Comparison of ENCODE assay signal across 8 cellular contexts in the genomic region with DNA sequence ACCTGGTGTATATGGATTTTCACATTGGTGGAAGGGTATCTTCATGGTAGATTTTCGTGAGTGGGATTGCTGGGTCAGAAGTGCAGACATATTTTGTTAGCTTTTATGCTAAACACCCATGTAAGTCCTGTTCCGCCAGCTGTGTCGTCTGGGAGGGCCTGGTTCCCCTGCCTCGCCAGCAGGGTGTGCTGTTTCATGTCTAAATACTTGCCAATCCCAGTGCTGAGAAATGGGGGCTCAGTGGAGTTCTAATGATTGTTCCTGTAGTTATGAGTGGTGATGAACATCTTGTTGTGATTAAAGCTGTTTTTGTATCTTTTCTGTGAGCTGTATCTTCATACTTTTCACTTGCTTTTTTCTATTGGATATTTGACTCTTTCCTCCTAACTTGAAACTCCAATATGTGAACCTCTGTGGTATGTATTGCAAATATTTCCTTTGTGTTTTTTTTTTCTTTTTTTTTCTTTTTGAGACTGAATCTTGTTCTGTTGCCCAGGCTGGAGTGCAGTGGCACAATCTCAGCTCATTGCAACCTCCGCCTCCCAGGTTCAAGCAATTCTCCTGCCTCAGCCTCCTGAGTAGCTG. TPM values are rescaled to one million over a fixed set of nuclear protein-coding genes. Genes with fewer than 3 reads are reported as not detected.
DNase-seq lines count a peak whose midpoint lies in the region; ATAC-seq, FAIRE-seq and TF ChIP-seq lines count a peak whose summit lies in the region.

No MANE protein-coding gene starts in this region.

- POLR2A ChIA-PET in GM10248 (lab: Yijun Ruan, JAX), result no interaction called here
- POLR2A ChIA-PET in activated CD4-positive, alpha-beta memory T cell treated with anti-CD3 and anti-CD28 coated beads, Interleukin-2, amount 10 ng/mL, durations not matched to agents 7 days and 5 days (lab: Charles Lee), result interaction anchor here (1.4 kb wide), 1 partner anchor 29 kb away, joined by 4 read pairs; no protein-coding TSS in a partner anchor

- CTCF ChIA-PET in GM10248 (lab: Yijun Ruan, JAX), result interaction anchor here (0.8 to 3.3 kb wide), 17 partner anchors 12 to 509 kb away, joined by 3 to 19 read pairs (median 4); partner anchors contain the start of gene KDM4B
- CTCF ChIA-PET in activated CD4-positive, alpha-beta memory T cell treated with anti-CD3 and anti-CD28 coated beads, Interleukin-2, amount 10 ng/mL, durations not matched to agents 7 days and 5 days (lab: Charles Lee), result interaction anchor here (0.8 to 3.4 kb wide), 9 partner anchors 9 to 211 kb away, joined by 3 to 22 read pairs (median 3); partner anchors contain the start of gene KDM4B

- no peak overlapping the region for H3K27ac Mint-ChIP-seq in activated CD4-positive, alpha-beta memory T cell treated with anti-CD3 and anti-CD28 coated beads, Interleukin-2, amount 10 ng/mL, durations not matched to agents 7 days and 5 days

- H3K9me3 ChIP-seq in small intestine (ENCODE audit: control insufficient read depth, low read depth), result no peaks in the 10 kb centered on the region

- no peak overlapping the region for H3K4me3 ChIP-seq in small intestine (ENCODE audit: low read depth in 1 of 2, low read length in 2 of 2)

- peak; percentile 58 for DNase-seq in GM10248 (ENCODE audit: extremely low spot score)
- DNase-seq in LoVo (ENCODE audit: low spot score), result peak; percentile 31
- peak; percentile 35 for DNase-seq in activated CD4-positive, alpha-beta memory T cell treated with anti-CD3 and anti-CD28 coated beads, Interleukin-2, amount 10 ng/mL, durations not matched to agents 7 days and 5 days
- DNase-seq in fibroblast of the conjunctiva (ENCODE audit: low read depth), result peak; percentile 68
- DNase-seq in small intestine, result peak; percentile 27

- no peak overlapping the region for H3K27ac ChIP-seq in small intestine (ENCODE audit: low read depth in 1 of 2, low read length in 1 of 2)

- ATAC-seq in HG02798 (IDR thresholded peaks at IDR 0.05; ENCODE audit: poor library complexity, unreplicated experiment) (no peak), HG03175 (IDR thresholded peaks at IDR 0.05; ENCODE audit: unreplicated experiment) (no peak), HG03135 (IDR thresholded peaks at IDR 0.05; ENCODE audit: unreplicated experiment) (no peak)

- 71 to 77% (median 73%) methylated on average over 5 of the region's 5 CpGs for WGBS in small intestine, 3 donors

- no peaks in the 10 kb centered on the region for H3K4me1 ChIP-seq in small intestine (ENCODE audit: control insufficient read depth in 2 of 2, insufficient read depth in 1 of 2, low read depth in 1 of 2, low read length in 1 of 2)

- H3K27me3 ChIP-seq in small intestine (ENCODE audit: control insufficient read depth in 2 of 2, insufficient read depth in 2 of 2, low read length in 2 of 2), result no peaks in the 10 kb centered on the region

- peaks cover 3% of the 10 kb centered on the region for H3K36me3 Mint-ChIP-seq in activated CD4-positive, alpha-beta memory T cell treated with anti-CD3 and anti-CD28 coated beads, Interleukin-2, amount 10 ng/mL, durations not matched to agents 7 days and 5 days (ENCODE audit: low read depth)

- peak; percentile 60 for TF ChIP-seq CTCF in GM10248 (IDR thresholded peaks at IDR 0.05; ENCODE audit: control extremely low read depth, extremely low read depth, low read depth, missing control alignments)

- H3K9me3 Mint-ChIP-seq in activated CD4-positive, alpha-beta memory T cell treated with anti-CD3 and anti-CD28 coated beads, Interleukin-2, amount 10 ng/mL, durations not matched to agents 7 days and 5 days, result no peaks in the 10 kb centered on the region

- H3K27me3 Mint-ChIP-seq in activated CD4-positive, alpha-beta memory T cell treated with anti-CD3 and anti-CD28 coated beads, Interleukin-2, amount 10 ng/mL, durations not matched to agents 7 days and 5 days, result no peaks in the 10 kb centered on the region

- no peak overlapping the region for H3K4me3 Mint-ChIP-seq in activated CD4-positive, alpha-beta memory T cell treated with anti-CD3 and anti-CD28 coated beads, Interleukin-2, amount 10 ng/mL, durations not matched to agents 7 days and 5 days

- H3K4me1 Mint-ChIP-seq in activated CD4-positive, alpha-beta memory T cell treated with anti-CD3 and anti-CD28 coated beads, Interleukin-2, amount 10 ng/mL, durations not matched to agents 7 days and 5 days, result no peaks in the 10 kb centered on the region

- no peak for FAIRE-seq in small intestine (lab: Jason Lieb, UNC)

- H3K36me3 ChIP-seq in small intestine (ENCODE audit: control insufficient read depth in 2 of 2, insufficient read depth in 2 of 2, low read length in 2 of 2), result peaks cover 0 to 1% of the 10 kb centered on the region in 2 donors

RNA-seq across cellular contexts. Expression of gene KDM4B, which starts 32.7 kb away (rescaled TPM):
- 10 to 100 TPM; 46.3 to 50.9 TPM for total RNA-seq in activated CD4-positive, alpha-beta memory T cell treated with anti-CD3 and anti-CD28 coated beads, Interleukin-2, amount 10 ng/mL, durations not matched to agents 7 days and 5 days
- polyA plus RNA-seq in small intestine, result 10 to 100 TPM in 1 of 3 donors, 1 to 10 TPM in 2; 8.1 to 11.4 (median 9.8) TPM
